In genomic region chr3:194775731-194776130, GRCh38 we compare ENCODE assay signal across 15 cellular contexts.
"Had no signal": no experiment of that assay in that cellular context is flagged by ENCODE, and none has a peak within 500 bp of the region (broad histone marks: within the 10 kb centered on the region; RNA-seq: fewer than 3 reads in every experiment).

No MANE protein-coding gene starts in this region.

- H3K9me3 ChIP-seq: gastrocnemius medialis, heart right ventricle, neutrophil, stomach, thoracic aorta, transverse colon had no signal

- DNase-seq: effector CD8-positive, alpha-beta T cell; gastrocnemius medialis; heart right ventricle; hypothalamus; mammary epithelial cell; naive thymus-derived CD4-positive, alpha-beta T cell; small intestine; stimulated activated CD4-positive, alpha-beta T cell treated with anti-CD3 and anti-CD28 coated beads, Interleukin-12 subunit alpha, Interleukin-12 subunit beta, amount 100 ng/mL, for 4 hours; stimulated activated naive CD4-positive, alpha-beta T cell; stomach; substantia nigra; transverse colon had no signal

- H3K36me3 ChIP-seq: gastrocnemius medialis, heart right ventricle, neutrophil, stomach, thoracic aorta, transverse colon had no signal

- H3K4me3 ChIP-seq: coronary artery, gastrocnemius medialis, heart right ventricle, stomach, thoracic aorta, transverse colon had no signal

- H3K27me3 ChIP-seq: gastrocnemius medialis, heart right ventricle, neutrophil, stomach, transverse colon had no signal
